Comparison of ENCODE assay signal across 20 cellular contexts in the genomic region with DNA sequence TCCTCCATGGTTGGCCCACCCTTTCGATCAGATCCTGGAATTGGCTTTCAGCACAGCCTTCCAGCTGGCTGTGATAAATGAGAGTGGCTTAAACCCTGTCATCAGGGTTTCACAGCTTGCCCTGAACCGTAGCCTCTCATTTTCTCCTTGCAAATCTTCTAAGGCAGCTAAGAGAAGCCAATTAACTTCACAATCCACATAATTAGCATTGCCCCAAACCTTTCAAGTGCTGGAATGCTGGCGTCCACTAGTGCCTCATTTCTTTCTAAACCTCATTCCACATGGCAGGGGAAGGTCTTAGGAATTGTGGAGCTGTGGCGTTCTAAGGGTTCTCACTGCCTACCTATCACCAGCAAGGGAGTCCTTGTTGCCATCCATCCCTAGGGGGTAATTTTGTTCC. TPM values are rescaled to one million over a fixed set of nuclear protein-coding genes. Genes with fewer than 3 reads are reported as not detected.
"Had no signal": no experiment of that assay in that cellular context is flagged by ENCODE, and none has a peak within 500 bp of the region (broad histone marks: within the 10 kb centered on the region; RNA-seq: fewer than 3 reads in every experiment).

No MANE protein-coding gene starts in this region.

- H3K27me3 Mint-ChIP-seq: activated CD4-positive, alpha-beta T cell treated with anti-CD3 and anti-CD28 coated beads, Interleukin-2, amount 10 ng/mL, durations not matched to agents 7 days and 5 days; activated naive CD8-positive, alpha-beta T cell had no signal

- H3K9me3 ChIP-seq: tibial artery, uterus had no signal

- H3K9me3 Mint-ChIP-seq: activated CD4-positive, alpha-beta T cell treated with anti-CD3 and anti-CD28 coated beads, Interleukin-2, amount 10 ng/mL, durations not matched to agents 7 days and 5 days; activated T-cell treated with anti-CD3 and anti-CD28 coated beads, Interleukin-2, amount 50 U/mL, for 72 hours; central memory CD8-positive, alpha-beta T cell; neural crest cell had no signal

- H3K4me1 ChIP-seq: parathyroid adenoma, tibial artery, uterus had no signal

- H3K27ac Mint-ChIP-seq: activated CD4-positive, alpha-beta T cell treated with anti-CD3 and anti-CD28 coated beads, Interleukin-2, amount 10 ng/mL, durations not matched to agents 7 days and 5 days; activated naive CD8-positive, alpha-beta T cell; activated T-cell treated with anti-CD3 and anti-CD28 coated beads, Interleukin-2, amount 50 U/mL, for 72 hours had no signal

- H3K9ac ChIP-seq: parathyroid adenoma had no signal

- H3K4me1 Mint-ChIP-seq: central memory CD8-positive, alpha-beta T cell; neural crest cell had no signal

- H3K27me3 ChIP-seq: brain microvascular endothelial cell, uterus had no signal

- H3K36me3 ChIP-seq: brain microvascular endothelial cell, tibial artery, uterus had no signal

- DNase-seq: activated CD4-positive, alpha-beta T cell treated with anti-CD3 and anti-CD28 coated beads, Interleukin-2, amount 10 ng/mL, durations not matched to agents 7 days and 5 days; activated CD4-positive, CD25-positive, alpha-beta regulatory T cell; activated CD8-positive, alpha-beta memory T cell treated with anti-CD3 and anti-CD28 coated beads, Interleukin-2, amount 50 U/mL, for 48 hours; activated gamma-delta T cell treated with Interleukin-2 at 50 U/mL for 16 hours; activated T-cell treated with anti-CD3 and anti-CD28 coated beads, Interleukin-2, amount 50 U/mL, for 72 hours; amniotic stem cell; brain microvascular endothelial cell; effector CD4-positive, alpha-beta T cell; foreskin fibroblast; hippocampal formation; retina; stimulated activated CD4-positive, alpha-beta T cell treated with anti-CD3 and anti-CD28 coated beads, Interleukin-2, amount 100 ng/mL, for 48 hours; stimulated activated naive CD4-positive, alpha-beta T cell; tibial artery; uterus had no signal

- H3K4me3 ChIP-seq: coronary artery, tibial artery, uterus had no signal

- H3K4me3 Mint-ChIP-seq: activated CD4-positive, alpha-beta T cell treated with anti-CD3 and anti-CD28 coated beads, Interleukin-2, amount 10 ng/mL, durations not matched to agents 7 days and 5 days; activated naive CD8-positive, alpha-beta T cell; activated T-cell treated with anti-CD3 and anti-CD28 coated beads, Interleukin-2, amount 50 U/mL, for 72 hours; central memory CD8-positive, alpha-beta T cell; neural crest cell had no signal

- H3K27ac ChIP-seq: brain microvascular endothelial cell, coronary artery, parathyroid adenoma, tibial artery, uterus had no signal

- H2AFZ ChIP-seq: parathyroid adenoma had no signal

- H3K36me3 Mint-ChIP-seq: activated naive CD8-positive, alpha-beta T cell had no signal

- ATAC-seq: activated T-cell treated with anti-CD3 and anti-CD28 coated beads, Interleukin-2, amount 50 U/mL, for 72 hours had no signal

RNA-seq across cellular contexts. Expression of a gene that starts 21.8 kb away (rescaled TPM):
- total RNA-seq: neural crest cell had no signal
